In genomic region chr3:101133638-101134037, GRCh38 we compare ENCODE assay signal across 17 cellular contexts.
DNase-seq lines count a peak whose midpoint lies in the region; ATAC-seq, FAIRE-seq and TF ChIP-seq lines count a peak whose summit lies in the region.
"Had no signal": no experiment of that assay in that cellular context is flagged by ENCODE, and none has a peak within 500 bp of the region (broad histone marks: within the 10 kb centered on the region; RNA-seq: fewer than 3 reads in every experiment).

No MANE protein-coding gene starts in this region.

- H3K9ac ChIP-seq in SK-N-SH (no peak overlapping the region), keratinocyte (ENCODE audit: control insufficient read depth, extremely low read depth, insufficient read depth, low read length) (no peak overlapping the region)

- no peak for TF ChIP-seq RAD21 in SK-N-SH (IDR thresholded peaks at IDR 0.05; ENCODE audit: low read length)

- no peaks in the 10 kb centered on the region for H3K9me1 ChIP-seq in keratinocyte (ENCODE audit: control insufficient read depth, extremely low read depth, insufficient read depth, low read length)

- DNase-seq in SK-N-SH (no peak), keratinocyte (ENCODE audit: low read depth, low spot score) (no peak), NAMALWA (ENCODE audit: low spot score) (no peak), NCI-H1092 (lab: John Stamatoyannopoulos, UW) (no peak)
- DNase-seq: 8988T; activated CD4-positive, alpha-beta memory T cell treated with anti-CD3 and anti-CD28 coated beads for 36 hours; activated gamma-delta T cell treated with Interleukin-2 at 50 U/mL for 16 hours; effector CD8-positive, alpha-beta T cell; foreskin melanocyte; NCI-H1417 treated with DMSO at 0.1 percent for 48 hours; pancreas; Peyer's patch; spleen had no signal

- H3K4me2 ChIP-seq in SK-N-SH (no peak overlapping the region), keratinocyte (ENCODE audit: control insufficient read depth, extremely low read depth, insufficient read depth, low read depth, low read length) (no peak overlapping the region)

- H3K36me3 ChIP-seq in SK-N-SH (replicated peaks in 1 of 2; ENCODE audit: control insufficient read depth in 1 of 2, insufficient read depth in 2 of 2, low read length in 1 of 2), result no peaks in the 10 kb centered on the region
- H3K36me3 ChIP-seq in keratinocyte (ENCODE audit: control insufficient read depth in 2 of 2, extremely low read depth in 1 of 2, insufficient read depth in 2 of 2, low read length in 2 of 2), result no peaks in the 10 kb centered on the region
- H3K36me3 ChIP-seq: pancreas, Peyer's patch, spleen had no signal

- CTCF ChIA-PET in SK-N-SH (lab: Yijun Ruan, JAX), result no interaction called here

- no peaks in the 10 kb centered on the region for H3F3A ChIP-seq in SK-N-SH (replicated peaks; ENCODE audit: insufficient read depth)

- H3K4me3 ChIP-seq in SK-N-SH (ENCODE audit: low read depth in 2 of 2, low read length in 1 of 2) (no peak overlapping the region), keratinocyte (ENCODE audit: control insufficient read depth in 2 of 3, extremely low read depth in 1 of 3, insufficient read depth in 2 of 3, low read depth in 1 of 3, low read length in 3 of 3) (no peak overlapping the region)
- H3K4me3 ChIP-seq: pancreas, Peyer's patch had no signal

- TF ChIP-seq CTCF in SK-N-SH (IDR thresholded peaks at IDR 0.05), result no peak
- TF ChIP-seq CTCF in keratinocyte (optimal IDR thresholded peaks at IDR 0.05 in 1 of 3, IDR thresholded peaks at IDR 0.05 in 1 of 3, conservative IDR thresholded peaks at IDR 0.05 in 1 of 3; ENCODE audit: extremely low read depth in 1 of 3, insufficient read depth in 2 of 3, low read length in 3 of 3), result no peak

- no peaks in the 10 kb centered on the region for H4K20me1 ChIP-seq in SK-N-SH (ENCODE audit: insufficient read depth)
- no peaks in the 10 kb centered on the region for H4K20me1 ChIP-seq in keratinocyte (ENCODE audit: control insufficient read depth, extremely low read depth, insufficient read depth, low read length)

- no peak for FAIRE-seq in keratinocyte (lab: Jason Lieb, UNC)
- FAIRE-seq: pancreas had no signal

- dilution Hi-C loops in keratinocyte (cut with MboI; ENCODE audit: extremely low pct_ligation_motif_present, low sequenced_read_pairs), result no loop called here

- H3K4me1 ChIP-seq in SK-N-SH (ENCODE audit: control insufficient read depth in 1 of 2, insufficient read depth in 2 of 2, low read depth in 1 of 2, low read length in 1 of 2) (no peaks in the 10 kb centered on the region), keratinocyte (ENCODE audit: control insufficient read depth, extremely low read depth, insufficient read depth, low read length) (peaks cover 7% of the 10 kb centered on the region)
- H3K4me1 ChIP-seq: pancreas, Peyer's patch had no signal

- no peaks in the 10 kb centered on the region for H3K79me2 ChIP-seq in SK-N-SH (ENCODE audit: insufficient read depth)
- no peaks in the 10 kb centered on the region for H3K79me2 ChIP-seq in keratinocyte (ENCODE audit: control insufficient read depth, insufficient read depth, low read length)

- H3K9me2 ChIP-seq in SK-N-SH, result no peaks in the 10 kb centered on the region

- no peak for ATAC-seq in SK-N-SH treated with all-trans-retinoic acid at 6 μM for 48 hours
- ATAC-seq in GM21447 (IDR thresholded peaks at IDR 0.05; ENCODE audit: unreplicated experiment), result peak; percentile 61
- peak; percentile 94 for ATAC-seq in HG03460 (IDR thresholded peaks at IDR 0.05; ENCODE audit: unreplicated experiment)
- no peak for ATAC-seq in HG02870 (IDR thresholded peaks at IDR 0.05; ENCODE audit: unreplicated experiment)
- ATAC-seq: pancreas had no signal

- no peaks in the 10 kb centered on the region for H3K27me3 ChIP-seq in SK-N-SH (ENCODE audit: insufficient read depth)
- H3K27me3 ChIP-seq in keratinocyte (ENCODE audit: control insufficient read depth, extremely low read depth, insufficient read depth, low read length), result no peaks in the 10 kb centered on the region
- H3K27me3 ChIP-seq: pancreas, Peyer's patch, spleen had no signal

- no peak overlapping the region for H3K27ac ChIP-seq in SK-N-SH (ENCODE audit: low read depth in 2 of 2, low read length in 1 of 2)
- H3K27ac ChIP-seq in keratinocyte (ENCODE audit: control insufficient read depth, insufficient read depth, low read length), result no peak overlapping the region
- H3K27ac ChIP-seq: pancreas, Peyer's patch, spleen had no signal

- WGBS in SK-N-SH (ENCODE audit: low lambda C conversion rate), result 71% methylated on average over 1 of the region's 1 CpG

- no peak for TF ChIP-seq EP300 in SK-N-SH (IDR thresholded peaks at IDR 0.05; ENCODE audit: borderline replicate concordance in 1 of 2, low read depth in 1 of 2, low read length in 1 of 2)

- H2AFZ ChIP-seq in SK-N-SH (ENCODE audit: low read depth), result peak overlapping the region; percentile 13; the same call in 1 of the 2 replicates
- H2AFZ ChIP-seq in keratinocyte (ENCODE audit: control insufficient read depth, low read length), result peak overlapping the region; percentile 39

- POLR2A ChIA-PET in SK-N-SH (lab: Yijun Ruan, JAX), result no interaction called here

- H3K9me3 ChIP-seq in SK-N-SH, result no peaks in the 10 kb centered on the region
- H3K9me3 ChIP-seq in keratinocyte (ENCODE audit: control insufficient read depth, low read depth, low read length), result no peaks in the 10 kb centered on the region
- H3K9me3 ChIP-seq: pancreas, Peyer's patch had no signal

TF ChIP-seq in SK-N-SH, 30 proteins besides CTCF, POLR2A, EP300 and RAD21:
- TF ChIP-seq GATA2 (CRISPR knock-in tag; IDR thresholded peaks at IDR 0.05) (no peak), EZH2phosphoT487 (IDR thresholded peaks at IDR 0.05; ENCODE audit: borderline replicate concordance, low read depth) (no peak)
- TF ChIP-seq, protein P1, sequence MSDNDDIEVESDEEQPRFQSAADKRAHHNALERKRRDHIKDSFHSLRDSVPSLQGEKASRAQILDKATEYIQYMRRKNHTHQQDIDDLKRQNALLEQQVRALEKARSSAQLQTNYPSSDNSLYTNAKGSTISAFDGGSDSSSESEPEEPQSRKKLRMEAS (IDR thresholded peaks at IDR 0.05; ENCODE audit: low read depth), result no peak
- TF ChIP-seq, protein P2, sequence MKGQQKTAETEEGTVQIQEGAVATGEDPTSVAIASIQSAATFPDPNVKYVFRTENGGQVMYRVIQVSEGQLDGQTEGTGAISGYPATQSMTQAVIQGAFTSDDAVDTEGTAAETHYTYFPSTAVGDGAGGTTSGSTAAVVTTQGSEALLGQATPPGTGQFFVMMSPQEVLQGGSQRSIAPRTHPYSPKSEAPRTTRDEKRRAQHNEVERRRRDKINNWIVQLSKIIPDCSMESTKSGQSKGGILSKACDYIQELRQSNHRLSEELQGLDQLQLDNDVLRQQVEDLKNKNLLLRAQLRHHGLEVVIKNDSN (IDR thresholded peaks at IDR 0.05; ENCODE audit: borderline replicate concordance, low read depth), result no peak

TF ChIP-seq in SK-N-SH treated with all-trans-retinoic acid at 6 μM for 48 hours, 23 proteins besides CTCF, POLR2A, EP300 and RAD21:
- TF ChIP-seq, protein P3, sequence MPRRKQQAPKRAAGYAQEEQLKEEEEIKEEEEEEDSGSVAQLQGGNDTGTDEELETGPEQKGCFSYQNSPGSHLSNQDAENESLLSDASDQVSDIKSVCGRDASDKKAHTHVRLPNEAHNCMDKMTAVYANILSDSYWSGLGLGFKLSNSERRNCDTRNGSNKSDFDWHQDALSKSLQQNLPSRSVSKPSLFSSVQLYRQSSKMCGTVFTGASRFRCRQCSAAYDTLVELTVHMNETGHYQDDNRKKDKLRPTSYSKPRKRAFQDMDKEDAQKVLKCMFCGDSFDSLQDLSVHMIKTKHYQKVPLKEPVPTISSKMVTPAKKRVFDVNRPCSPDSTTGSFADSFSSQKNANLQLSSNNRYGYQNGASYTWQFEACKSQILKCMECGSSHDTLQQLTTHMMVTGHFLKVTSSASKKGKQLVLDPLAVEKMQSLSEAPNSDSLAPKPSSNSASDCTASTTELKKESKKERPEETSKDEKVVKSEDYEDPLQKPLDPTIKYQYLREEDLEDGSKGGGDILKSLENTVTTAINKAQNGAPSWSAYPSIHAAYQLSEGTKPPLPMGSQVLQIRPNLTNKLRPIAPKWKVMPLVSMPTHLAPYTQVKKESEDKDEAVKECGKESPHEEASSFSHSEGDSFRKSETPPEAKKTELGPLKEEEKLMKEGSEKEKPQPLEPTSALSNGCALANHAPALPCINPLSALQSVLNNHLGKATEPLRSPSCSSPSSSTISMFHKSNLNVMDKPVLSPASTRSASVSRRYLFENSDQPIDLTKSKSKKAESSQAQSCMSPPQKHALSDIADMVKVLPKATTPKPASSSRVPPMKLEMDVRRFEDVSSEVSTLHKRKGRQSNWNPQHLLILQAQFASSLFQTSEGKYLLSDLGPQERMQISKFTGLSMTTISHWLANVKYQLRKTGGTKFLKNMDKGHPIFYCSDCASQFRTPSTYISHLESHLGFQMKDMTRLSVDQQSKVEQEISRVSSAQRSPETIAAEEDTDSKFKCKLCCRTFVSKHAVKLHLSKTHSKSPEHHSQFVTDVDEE (CRISPR knock-in tag; IDR thresholded peaks at IDR 0.05), result no peak

Comparison
In these comparisons a context has a peak if more than half of its experiments do, and no peak if none do; other contexts are left out.
1. ATAC-seq: peak in GM21447 (single experiment) and HG03460 (single experiment); none in SK-N-SH treated with all-trans-retinoic acid at 6 μM for 48 hours (single experiment) and HG02870 (single experiment).